Comparison of ENCODE assay signal across 25 cellular contexts in genomic region chr15:68405426-68406250, GRCh38. TPM values are rescaled to one million over a fixed set of nuclear protein-coding genes. Genes with fewer than 3 reads are reported as not detected.
DNase-seq lines count a peak whose midpoint lies in the region; ATAC-seq, FAIRE-seq and TF ChIP-seq lines count a peak whose summit lies in the region.
"Had no signal": no experiment of that assay in that cellular context is flagged by ENCODE, and none has a peak within 500 bp of the region (broad histone marks: within the 10 kb centered on the region; RNA-seq: fewer than 3 reads in every experiment).

No MANE protein-coding gene starts in this region.

- H3K36me3 ChIP-seq in HEK293 (ENCODE audit: control insufficient read depth in 2 of 2, insufficient read depth in 1 of 2, low read length in 2 of 2) (no peaks in the 10 kb centered on the region), kidney (ENCODE audit: control insufficient read depth in 1 of 2, insufficient read depth in 2 of 2, low read length in 2 of 2) (no peaks in the 10 kb centered on the region), suprapubic skin (no peaks in the 10 kb centered on the region), PC-3 (ENCODE audit: low read depth, low read length) (no peaks in the 10 kb centered on the region)
- H3K36me3 ChIP-seq: ovary, SJSA1 had no signal

- intact Hi-C loops in kidney (cut with DNase I) (no loop called here), PC-3 (cut with micrococcal nuclease) (no loop called here)

- WGBS in suprapubic skin: 91% methylated on average over 12 of the region's 13 CpGs

- H3K79me2 ChIP-seq in PC-3 (ENCODE audit: low read length): no peaks in the 10 kb centered on the region

- no peak for FAIRE-seq in kidney (lab: Jason Lieb, UNC)
- FAIRE-seq: astrocyte, D721Med, RCC 7860 had no signal

- no peaks in the 10 kb centered on the region for H3K36me3 Mint-ChIP-seq in activated CD8-positive, alpha-beta memory T cell treated with anti-CD3 and anti-CD28 coated beads, Interleukin-2, amount 10 ng/mL, durations not matched to agents 7 days and 5 days
- H3K36me3 Mint-ChIP-seq: activated naive CD8-positive, alpha-beta T cell treated with anti-CD3 and anti-CD28 coated beads, Interleukin-2, amount 10 ng/mL, durations not matched to agents 7 days and 5 days had no signal

- peaks cover 9% of the 10 kb centered on the region for H3K27me3 Mint-ChIP-seq in activated CD8-positive, alpha-beta memory T cell treated with anti-CD3 and anti-CD28 coated beads, Interleukin-2, amount 10 ng/mL, durations not matched to agents 7 days and 5 days
- H3K27me3 Mint-ChIP-seq: CD4-positive, alpha-beta T cell had no signal

- POLR2A ChIA-PET in HEK293 (lab: Yijun Ruan, JAX) (no interaction called here), PC-3 (lab: Charles Lee; ENCODE audit: unreplicated experiment) (no interaction called here)

- no peak overlapping the region for H3K27ac ChIP-seq in HEK293 (ENCODE audit: extremely low read depth, low read depth, low read length)
- H3K27ac ChIP-seq in kidney (ENCODE audit: low read depth in 2 of 2, low read length in 2 of 2): no peak overlapping the region
- H3K27ac ChIP-seq in suprapubic skin: no peak overlapping the region
- no peak overlapping the region for H3K27ac ChIP-seq in PC-3 (ENCODE audit: low read length)
- H3K27ac ChIP-seq: dorsolateral prefrontal cortex, ovary, SJSA1 had no signal

- H3K27me3 ChIP-seq in suprapubic skin: no peaks in the 10 kb centered on the region
- peaks cover 8% of the 10 kb centered on the region; the same call in 1 of the 2 replicates for H3K27me3 ChIP-seq in PC-3 (ENCODE audit: low read length)
- H3K27me3 ChIP-seq: dorsolateral prefrontal cortex, ovary, SJSA1 had no signal

- no peak overlapping the region for H3K4me3 Mint-ChIP-seq in activated CD8-positive, alpha-beta memory T cell treated with anti-CD3 and anti-CD28 coated beads, Interleukin-2, amount 10 ng/mL, durations not matched to agents 7 days and 5 days
- H3K4me3 Mint-ChIP-seq: activated naive CD8-positive, alpha-beta T cell treated with anti-CD3 and anti-CD28 coated beads, Interleukin-2, amount 10 ng/mL, durations not matched to agents 7 days and 5 days; CD4-positive, alpha-beta T cell; nephron had no signal

- DNase-seq in activated CD8-positive, alpha-beta memory T cell treated with anti-CD3 and anti-CD28 coated beads, Interleukin-2, amount 10 ng/mL, durations not matched to agents 7 days and 5 days: peak; percentile 29
- DNase-seq in kidney (peak; percentile 4), suprapubic skin (ENCODE audit: low spot score in 2 of 2) (peak; percentile 30 to 57), NCI-H524 treated with DMSO at 0.1 percent for 48 hours (lab: John Stamatoyannopoulos, UW) (no peak), T-helper 1 cell (no peak), PC-3 (no peak)
- DNase-seq: activated CD4-positive, alpha-beta T cell treated with anti-CD3 and anti-CD28 coated beads, Interleukin-2, amount 50 U/mL, for 48 hours; activated gamma-delta T cell; activated naive CD8-positive, alpha-beta T cell treated with anti-CD3 and anti-CD28 coated beads, Interleukin-2, amount 10 ng/mL, durations not matched to agents 7 days and 5 days; CD4-positive, alpha-beta T cell; central memory CD4-positive, alpha-beta T cell; dorsolateral prefrontal cortex; NCI-H1105; NCI-H2029 treated with DMSO at 0.1 percent for 48 hours; stimulated activated CD4-positive, alpha-beta T cell treated with anti-CD3 and anti-CD28 coated beads, Interleukin-2, amount 100 ng/mL, for 24 hours had no signal

- no peaks in the 10 kb centered on the region for H4K20me1 ChIP-seq in PC-3 (ENCODE audit: low read length)

- H3F3A ChIP-seq in PC-3 (ENCODE audit: low read length, unreplicated experiment): no peaks in the 10 kb centered on the region

- H3K9ac ChIP-seq in kidney (ENCODE audit: low read length in 2 of 2) (no peak overlapping the region), PC-3 (ENCODE audit: low read length) (no peak overlapping the region)

- no peak overlapping the region for H3K4me3 ChIP-seq in HEK293 (ENCODE audit: low read depth, low read length)
- H3K4me3 ChIP-seq in kidney (ENCODE audit: low read length in 2 of 2): no peak overlapping the region
- no peak overlapping the region for H3K4me3 ChIP-seq in suprapubic skin
- H3K4me3 ChIP-seq in PC-3 (ENCODE audit: low read length): no peak overlapping the region
- H3K4me3 ChIP-seq: dorsolateral prefrontal cortex, ovary, SJSA1, smooth muscle cell had no signal

- BruUV-seq in PC-3 (replicated peaks; lab: Mats Ljungman, UMichigan): no TSS peak

- peaks cover 5% of the 10 kb centered on the region for H3K4me1 Mint-ChIP-seq in activated CD8-positive, alpha-beta memory T cell treated with anti-CD3 and anti-CD28 coated beads, Interleukin-2, amount 10 ng/mL, durations not matched to agents 7 days and 5 days

- H3K4me1 ChIP-seq in HEK293 (ENCODE audit: control insufficient read depth, insufficient read depth, low read length) (no peaks in the 10 kb centered on the region), kidney (ENCODE audit: control insufficient read depth in 1 of 2, insufficient read depth in 1 of 2, low read depth in 1 of 2, low read length in 2 of 2) (peaks cover 0 to 4% of the 10 kb centered on the region in 2 donors), suprapubic skin (no peaks in the 10 kb centered on the region), PC-3 (ENCODE audit: insufficient read depth, low read length) (no peaks in the 10 kb centered on the region)
- H3K4me1 ChIP-seq: SJSA1 had no signal

- no peak for TF ChIP-seq EP300 in suprapubic skin (IDR thresholded peaks at IDR 0.05)

- H3K9me2 ChIP-seq in PC-3 (replicated peaks; ENCODE audit: low read length): no peaks in the 10 kb centered on the region

- CTCF ChIA-PET in HEK293 (lab: Yijun Ruan, JAX): no interaction called here
- CTCF ChIA-PET in activated CD8-positive, alpha-beta memory T cell treated with anti-CD3 and anti-CD28 coated beads, Interleukin-2, amount 10 ng/mL, durations not matched to agents 7 days and 5 days (lab: Charles Lee): interaction anchor here (0.6 kb wide), 1 partner anchor 555 kb away, joined by 3 read pairs; no protein-coding TSS in a partner anchor
- CTCF ChIA-PET in PC-3 (lab: Charles Lee): no interaction called here

- ATAC-seq in activated CD8-positive, alpha-beta memory T cell treated with anti-CD3 and anti-CD28 coated beads, Interleukin-2, amount 10 ng/mL, durations not matched to agents 7 days and 5 days: no peak
- ATAC-seq in PC-3: no peak
- ATAC-seq in HG03565 (IDR thresholded peaks at IDR 0.05; ENCODE audit: unreplicated experiment): no peak
- ATAC-seq: activated CD4-positive, CD25-positive, alpha-beta regulatory T cell treated with anti-CD3 and anti-CD28 coated beads, Interleukin-2, amount 50 U/mL, for 24 hours had no signal

- H3K9me3 ChIP-seq in HEK293 (ENCODE audit: control insufficient read depth, insufficient read depth, low read depth, low read length) (no peaks in the 10 kb centered on the region; the same call in 1 of the 2 replicates), kidney (ENCODE audit: control insufficient read depth in 1 of 2, low read length in 2 of 2) (no peaks in the 10 kb centered on the region), suprapubic skin (no peaks in the 10 kb centered on the region), PC-3 (ENCODE audit: low read length) (no peaks in the 10 kb centered on the region)
- H3K9me3 ChIP-seq: ovary, SJSA1 had no signal

- no peak overlapping the region for H3K4me2 ChIP-seq in PC-3 (ENCODE audit: low read length)
- H3K4me2 ChIP-seq: smooth muscle cell had no signal

- no peak overlapping the region for H2AFZ ChIP-seq in PC-3 (ENCODE audit: low read length)

- H3K27ac Mint-ChIP-seq in activated CD8-positive, alpha-beta memory T cell treated with anti-CD3 and anti-CD28 coated beads, Interleukin-2, amount 10 ng/mL, durations not matched to agents 7 days and 5 days: no peak overlapping the region
- H3K27ac Mint-ChIP-seq: activated naive CD8-positive, alpha-beta T cell treated with anti-CD3 and anti-CD28 coated beads, Interleukin-2, amount 10 ng/mL, durations not matched to agents 7 days and 5 days; CD4-positive, alpha-beta T cell; nephron had no signal

- TF ChIP-seq POLR2A in suprapubic skin (IDR thresholded peaks at IDR 0.05): no peak

- TF ChIP-seq CTCF in HEK293 (tag by site-specific recombination; IDR thresholded peaks at IDR 0.05): no peak
- no peak for TF ChIP-seq CTCF in kidney (IDR thresholded peaks at IDR 0.05; ENCODE audit: borderline replicate concordance, extremely low read depth, insufficient read depth)
- no peak for TF ChIP-seq CTCF in suprapubic skin (IDR thresholded peaks at IDR 0.05)
- no peak for TF ChIP-seq CTCF in PC-3 (conservative IDR thresholded peaks at IDR 0.05; ENCODE audit: low read depth, low read length)

- no peaks in the 10 kb centered on the region for H3K9me3 Mint-ChIP-seq in activated CD8-positive, alpha-beta memory T cell treated with anti-CD3 and anti-CD28 coated beads, Interleukin-2, amount 10 ng/mL, durations not matched to agents 7 days and 5 days (ENCODE audit: low read depth)
- H3K9me3 Mint-ChIP-seq: activated naive CD8-positive, alpha-beta T cell treated with anti-CD3 and anti-CD28 coated beads, Interleukin-2, amount 10 ng/mL, durations not matched to agents 7 days and 5 days; CD4-positive, alpha-beta T cell; nephron had no signal

TF ChIP-seq in HEK293, 187 proteins besides CTCF, POLR2A, EP300 and RAD21:
- TF ChIP-seq ZNF19 (tag by site-specific recombination; IDR thresholded peaks at IDR 0.05; ENCODE audit: low read depth) (no peak), EGR2 (tag by site-specific recombination; IDR thresholded peaks at IDR 0.05; ENCODE audit: low read depth) (0 out of 2 replicates have a peak, but pooled peaks have one; percentile 13)

RNA-seq across cellular contexts. Expression of gene ITGA11, which starts 26.3 kb away (rescaled TPM):
- total RNA-seq in activated CD8-positive, alpha-beta memory T cell treated with anti-CD3 and anti-CD28 coated beads, Interleukin-2, amount 10 ng/mL, durations not matched to agents 7 days and 5 days: under 1 TPM in 1 of 2 experiments, not detected in 1; 0.02 TPM
- 11.1 TPM for total RNA-seq in kidney
- 3.4 TPM for polyA plus RNA-seq in kidney (ENCODE audit: insufficient read depth, low read depth, low replicate concordance)
- 1 to 10 TPM in 3 of 4 donors, under 1 TPM in 1; 0.83 to 3.6 (median 2.0) TPM for total RNA-seq in suprapubic skin
- 0.06 TPM in 1 of 2 replicates, not detected in the other for total RNA-seq in PC-3 (2014; rRNA removed)

Comparison
In these comparisons a context has a peak if more than half of its experiments do, and no peak if none do; other contexts are left out.
1. DNase-seq: peak in activated CD8-positive, alpha-beta memory T cell treated with anti-CD3 and anti-CD28 coated beads, Interleukin-2, amount 10 ng/mL, durations not matched to agents 7 days and 5 days (single experiment), kidney (single experiment) and suprapubic skin (2 of 2); none in NCI-H524 treated with DMSO at 0.1 percent for 48 hours (single experiment), T-helper 1 cell (0 of 5) and PC-3 (single experiment).